In the genomic region with DNA sequence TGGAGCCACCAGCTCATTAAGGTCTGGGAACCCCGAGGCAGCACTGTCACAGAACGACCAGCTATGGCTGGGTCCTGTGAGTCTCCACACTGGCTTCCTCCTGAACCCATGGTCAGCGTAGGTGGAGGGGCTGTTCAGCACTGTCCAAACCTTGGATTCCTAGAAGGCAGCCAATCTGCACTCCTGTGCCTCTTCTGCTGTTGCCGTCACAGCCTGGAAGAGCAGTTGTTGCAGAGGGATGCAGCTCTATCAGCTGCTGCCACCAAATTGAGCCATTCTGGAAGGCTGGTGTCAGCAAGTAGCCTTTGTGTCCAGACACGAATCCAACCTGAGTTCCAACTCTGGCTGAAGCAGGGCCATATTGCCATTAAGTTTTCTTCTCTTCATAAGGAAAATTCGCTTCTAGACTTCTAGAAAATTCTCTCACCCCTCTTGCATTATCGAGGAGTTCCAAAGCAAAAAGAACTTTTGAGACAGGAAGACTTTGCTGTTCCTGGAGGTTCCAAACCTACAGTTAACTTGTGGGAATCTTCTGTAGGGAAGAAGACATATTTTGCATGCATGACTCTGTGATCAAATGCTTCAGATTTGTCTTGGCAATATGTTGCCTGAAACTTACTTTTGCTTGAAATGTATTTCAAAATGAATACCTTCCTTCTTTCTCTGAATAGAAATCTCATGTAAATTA, we compare ENCODE assay signal across 26 cellular contexts.
DNase-seq lines count a peak whose midpoint lies in the region; ATAC-seq, FAIRE-seq and TF ChIP-seq lines count a peak whose summit lies in the region.
"Had no signal": no experiment of that assay in that cellular context is flagged by ENCODE, and none has a peak within 500 bp of the region (broad histone marks: within the 10 kb centered on the region; RNA-seq: fewer than 3 reads in every experiment).

No MANE protein-coding gene starts in this region.

- 79% methylated on average over 3 of the region's 7 CpGs for WGBS in mammary epithelial cell (ENCODE audit: low coverage, missing lambda C conversion rate)
- WGBS in A549 (ENCODE audit: missing lambda C conversion rate), result 32% methylated on average over 7 of the region's 7 CpGs
- WGBS in neuronal stem cell (ENCODE audit: extremely low coverage in 2 of 2, insufficient read length in 2 of 2, insufficient replicate concordance in 1 of 2), 2 donors, result no CpG with 5 or more reads among the region's 7 CpGs

- H3K4me2 ChIP-seq in mammary epithelial cell (ENCODE audit: insufficient read depth, low read depth, low read length) (no peak overlapping the region), A549 (no peak overlapping the region), neuronal stem cell (ENCODE audit: insufficient read depth, low read length, poor library complexity, severe bottlenecking) (no peak overlapping the region)
- H3K4me2 ChIP-seq: BLaER1 treated with 17β-estradiol and CSF1 and Interleukin-3, amounts not matched to agents 10 nM and 100 nM had no signal

- H4K8ac ChIP-seq in neuronal stem cell (ENCODE audit: low read depth, low read length), result no peak overlapping the region

- no peak overlapping the region for H3K14ac ChIP-seq in neuronal stem cell (ENCODE audit: low read length)

- no peak overlapping the region for H3K4me3 ChIP-seq in mammary epithelial cell (replicated peaks in 1 of 3; ENCODE audit: insufficient read depth in 1 of 3, low read depth in 2 of 3, low read length in 3 of 3)
- no peak overlapping the region for H3K4me3 ChIP-seq in breast epithelium
- H3K4me3 ChIP-seq in A549, result no peak overlapping the region
- H3K4me3 ChIP-seq in neuronal stem cell (ENCODE audit: low read length in 2 of 2), result no peak overlapping the region
- H3K4me3 ChIP-seq: BLaER1 treated with 17β-estradiol and CSF1 and Interleukin-3, amounts not matched to agents 10 nM and 100 nM; HAP-1 had no signal

- H3K9ac ChIP-seq in mammary epithelial cell (ENCODE audit: insufficient read depth, low read length) (no peak overlapping the region), neuronal stem cell (ENCODE audit: low read depth, low read length, poor library complexity) (no peak overlapping the region)
- H3K9ac ChIP-seq: BLaER1 treated with 17β-estradiol and CSF1 and Interleukin-3, amounts not matched to agents 10 nM and 100 nM had no signal

- H2BK5ac ChIP-seq in neuronal stem cell (ENCODE audit: low read length), result peak overlapping the region; percentile 4

- TF ChIP-seq EP300 in A549 (IDR thresholded peaks at IDR 0.05), result no peak

- no peak overlapping the region for H4K91ac ChIP-seq in neuronal stem cell (ENCODE audit: low read depth, low read length, poor library complexity)

- H3K79me1 ChIP-seq in neuronal stem cell (ENCODE audit: low read depth, low read length), result no peaks in the 10 kb centered on the region

- dilution Hi-C loops in mammary epithelial cell (cut with HindIII; ENCODE audit: low sequenced_read_pairs), result no loop called here

- DNase-seq in mammary epithelial cell (no peak), breast epithelium (ENCODE audit: low spot score in 2 of 2) (no peak), A549 (ENCODE audit: low read depth in 1 of 2, low spot score in 1 of 2) (no peak), neuronal stem cell (ENCODE audit: low spot score) (no peak), CD1c-positive myeloid dendritic cell (ENCODE audit: extremely low spot score) (no peak), GM03348 (ENCODE audit: low spot score) (no peak)
- no peak for DNase-seq in effector CD8-positive, alpha-beta T cell (lab: John Stamatoyannopoulos, UW)
- DNase-seq: ACHN; AML-193; BE2C; Calu3; CD4-positive, alpha-beta memory T cell; COR-L47; DMS53; DMS79 treated with DMSO at 0.1 percent for 48 hours; GF-D8; GOT3; HFFc6 had no signal

- H3K4me3 Mint-ChIP-seq in stimulated activated memory B cell treated with anti-CD40 and anti-IgM and Interleukin-4, amounts not matched to agents 10 μg/mL and 1 μg/mL and 100 μg/mL, for 72 hours, result no peak overlapping the region
- H3K4me3 Mint-ChIP-seq: CD14-positive monocyte; CD4-positive, alpha-beta memory T cell; HFFc6 had no signal

- H2AK5ac ChIP-seq in neuronal stem cell (ENCODE audit: low read depth, low read length), result no peak overlapping the region

- H2BK120ac ChIP-seq in neuronal stem cell (ENCODE audit: low read depth, low read length), result no peak overlapping the region

- no peak overlapping the region for H2BK12ac ChIP-seq in neuronal stem cell (ENCODE audit: low read length)

- TF ChIP-seq CTCF in mammary epithelial cell (conservative IDR thresholded peaks at IDR 0.05 in 1 of 2, IDR thresholded peaks at IDR 0.05 in 1 of 2; ENCODE audit: extremely low read depth in 1 of 2, insufficient read depth in 1 of 2, low read depth in 1 of 2, low read length in 2 of 2) (no peak), breast epithelium (IDR thresholded peaks at IDR 0.05) (no peak), A549 (IDR thresholded peaks at IDR 0.05) (no peak)

- H3K27me3 Mint-ChIP-seq in stimulated activated memory B cell treated with anti-CD40 and anti-IgM and Interleukin-4, amounts not matched to agents 10 μg/mL and 1 μg/mL and 100 μg/mL, for 72 hours, result peaks cover 9% of the 10 kb centered on the region

- no peak for TF ChIP-seq RAD21 in A549 (conservative IDR thresholded peaks at IDR 0.05 in 1 of 2, IDR thresholded peaks at IDR 0.05 in 1 of 2)

- H3K4me1 Mint-ChIP-seq in stimulated activated memory B cell treated with anti-CD40 and anti-IgM and Interleukin-4, amounts not matched to agents 10 μg/mL and 1 μg/mL and 100 μg/mL, for 72 hours, result no peaks in the 10 kb centered on the region
- H3K4me1 Mint-ChIP-seq: CD4-positive, alpha-beta memory T cell had no signal

- H3K4ac ChIP-seq in neuronal stem cell (ENCODE audit: low read length), result no peak overlapping the region

- H2BK15ac ChIP-seq in neuronal stem cell (ENCODE audit: low read length), result no peak overlapping the region

- no peak overlapping the region for H2AFZ ChIP-seq in mammary epithelial cell (ENCODE audit: low read depth, low read length)
- peak overlapping the region; percentile 11 for H2AFZ ChIP-seq in neuronal stem cell (ENCODE audit: low read length)

- H3K36me3 Mint-ChIP-seq in stimulated activated memory B cell treated with anti-CD40 and anti-IgM and Interleukin-4, amounts not matched to agents 10 μg/mL and 1 μg/mL and 100 μg/mL, for 72 hours, result no peaks in the 10 kb centered on the region
- H3K36me3 Mint-ChIP-seq: CD14-positive monocyte; CD4-positive, alpha-beta memory T cell had no signal

- BruUV-seq in mammary epithelial cell (replicated peaks; lab: Mats Ljungman, UMichigan), result TSS peak; percentile 88

- in situ Hi-C loops in mammary epithelial cell (cut with MboI; ENCODE audit: low sequenced_read_pairs in 2 of 2), result no loop called here

- H3K9me3 ChIP-seq in mammary epithelial cell (replicated peaks; ENCODE audit: insufficient read depth, low read length) (no peaks in the 10 kb centered on the region), breast epithelium (no peaks in the 10 kb centered on the region), A549 (no peaks in the 10 kb centered on the region), neuronal stem cell (replicated peaks in 1 of 2; ENCODE audit: control insufficient read depth in 2 of 2, insufficient read depth in 1 of 2, low read depth in 1 of 2, low read length in 2 of 2) (no peaks in the 10 kb centered on the region)
- H3K9me3 ChIP-seq: BE2C; BLaER1 treated with 17β-estradiol and CSF1 and Interleukin-3, amounts not matched to agents 10 nM and 100 nM; HAP-1 had no signal

- H3K18ac ChIP-seq in neuronal stem cell (ENCODE audit: low read length), result peak overlapping the region; percentile 50

- H3K23ac ChIP-seq in neuronal stem cell (ENCODE audit: low read depth, low read length, poor library complexity), result no peak overlapping the region

- H3K36me3 ChIP-seq in mammary epithelial cell (ENCODE audit: insufficient read depth, low read length), result no peaks in the 10 kb centered on the region
- no peaks in the 10 kb centered on the region for H3K36me3 ChIP-seq in breast epithelium
- no peaks in the 10 kb centered on the region for H3K36me3 ChIP-seq in neuronal stem cell (replicated peaks in 1 of 2; ENCODE audit: control insufficient read depth in 2 of 2, insufficient read depth in 2 of 2, low read length in 2 of 2)
- H3K36me3 ChIP-seq: BE2C; BLaER1 treated with 17β-estradiol and CSF1 and Interleukin-3, amounts not matched to agents 10 nM and 100 nM; HAP-1 had no signal

- POLR2A ChIA-PET in A549 (lab: Yijun Ruan, JAX), result no interaction called here

- FAIRE-seq in A549 (lab: Jason Lieb, UNC), result peak; percentile 93
- FAIRE-seq: A204.1, GM12892, H54 had no signal

- no peak for TF ChIP-seq POLR2A in breast epithelium (IDR thresholded peaks at IDR 0.05)
- no peak for TF ChIP-seq POLR2A in A549 (IDR thresholded peaks at IDR 0.05; ENCODE audit: low read length)

- H3K27ac Mint-ChIP-seq in stimulated activated memory B cell treated with anti-CD40 and anti-IgM and Interleukin-4, amounts not matched to agents 10 μg/mL and 1 μg/mL and 100 μg/mL, for 72 hours, result no peak overlapping the region
- H3K27ac Mint-ChIP-seq: CD4-positive, alpha-beta memory T cell; HFFc6 had no signal

- peak in 1 of 2 experiments; percentile 40; a peak in 3 of 6 replicates for ATAC-seq in A549
- peak; percentile 28 for ATAC-seq in stimulated activated memory B cell treated with anti-CD40 and anti-IgM and Interleukin-4, amounts not matched to agents 10 μg/mL and 1 μg/mL and 100 μg/mL, for 72 hours

- H3K9me3 Mint-ChIP-seq in stimulated activated memory B cell treated with anti-CD40 and anti-IgM and Interleukin-4, amounts not matched to agents 10 μg/mL and 1 μg/mL and 100 μg/mL, for 72 hours, result no peaks in the 10 kb centered on the region
- H3K9me3 Mint-ChIP-seq: CD4-positive, alpha-beta memory T cell; HFFc6 had no signal

- CTCF ChIA-PET in mammary epithelial cell (lab: Charles Lee; ENCODE audit: low non-redundant PET) (no interaction called here), A549 (lab: Yijun Ruan, JAX) (interaction anchor here (0.6 to 1.6 kb wide), 6 partner anchors 7 to 1026 kb away, joined by 3 to 4 read pairs (median 3); no protein-coding TSS in a partner anchor)

- H3K27me3 ChIP-seq in mammary epithelial cell (ENCODE audit: insufficient read depth, low read length) (no peaks in the 10 kb centered on the region), breast epithelium (no peaks in the 10 kb centered on the region), neuronal stem cell (ENCODE audit: control insufficient read depth in 3 of 3, insufficient read depth in 3 of 3, low read depth in 1 of 3, low read length in 3 of 3) (peaks cover 0 to 13% (median 0%) of the 10 kb centered on the region in 3 experiments)
- H3K27me3 ChIP-seq: BE2C; BLaER1 treated with 17β-estradiol and CSF1 and Interleukin-3, amounts not matched to agents 10 nM and 100 nM had no signal

- intact Hi-C loops in mammary epithelial cell (cut with micrococcal nuclease), result no loop called here
- intact Hi-C loops in breast epithelium (cut with DNase I; ENCODE audit: low total_unique reads), result no loop called here

- H3K4me1 ChIP-seq in mammary epithelial cell (ENCODE audit: insufficient read depth, low read length) (no peaks in the 10 kb centered on the region), breast epithelium (no peaks in the 10 kb centered on the region), A549 (0 out of 3 replicates have a peak, but pooled peaks cover 4% of the 10 kb centered on the region), neuronal stem cell (ENCODE audit: control insufficient read depth in 2 of 2, insufficient read depth in 1 of 2, low read depth in 1 of 2, low read length in 2 of 2) (no peaks in the 10 kb centered on the region)
- H3K4me1 ChIP-seq: BE2C, HAP-1 had no signal

- no peaks in the 10 kb centered on the region for H3K79me2 ChIP-seq in mammary epithelial cell (ENCODE audit: insufficient read depth, low read length)

- H3K27ac ChIP-seq in mammary epithelial cell (ENCODE audit: insufficient read depth, low read depth, low read length), result no peak overlapping the region
- H3K27ac ChIP-seq in breast epithelium, result no peak overlapping the region
- no peak overlapping the region for H3K27ac ChIP-seq in A549
- no peak overlapping the region for H3K27ac ChIP-seq in neuronal stem cell (replicated peaks; ENCODE audit: low read length)
- H3K27ac ChIP-seq: 22Rv1; BLaER1 treated with 17β-estradiol and CSF1 and Interleukin-3, amounts not matched to agents 10 nM and 100 nM had no signal

- no peaks in the 10 kb centered on the region for H4K20me1 ChIP-seq in mammary epithelial cell (ENCODE audit: insufficient read depth, low read length)
- H4K20me1 ChIP-seq: BLaER1 treated with 17β-estradiol and CSF1 and Interleukin-3, amounts not matched to agents 10 nM and 100 nM had no signal
